ENCODE assay signal across 19 cellular contexts in genomic region chr3:12583280-12583679, GRCh38. TPM values are rescaled to one million over a fixed set of nuclear protein-coding genes. Genes with fewer than 3 reads are reported as not detected.
A peak's percentile ranks its signal among the peaks of the same experiment; 100 is the strongest.
DNase-seq lines count a peak whose midpoint lies in the region; ATAC-seq, FAIRE-seq and TF ChIP-seq lines count a peak whose summit lies in the region.
"Had no signal": no experiment of that assay in that cellular context is flagged by ENCODE, and none has a peak within 500 bp of the region (broad histone marks: within the 10 kb centered on the region; RNA-seq: fewer than 3 reads in every experiment).

No MANE protein-coding gene starts in this region.

- no peak overlapping the region for H3K27ac ChIP-seq in liver (ENCODE audit: low read depth in 1 of 2, low read length in 2 of 2)
- no peak overlapping the region for H3K27ac ChIP-seq in HepG2 (ENCODE audit: extremely low read length, insufficient read depth, low read length)
- peak overlapping the region; percentile 35 for H3K27ac ChIP-seq in neutrophil
- H3K27ac ChIP-seq in A673 (ENCODE audit: low read depth, low read length, poor library complexity, severe bottlenecking): no peak overlapping the region
- H3K27ac ChIP-seq: C4-2B, HL-60 had no signal

- H3K4me3 ChIP-seq in liver (ENCODE audit: low read depth in 1 of 3, low read length in 3 of 3) (no peak overlapping the region), HepG2 (replicated peaks in 1 of 3; ENCODE audit: insufficient read depth in 1 of 3, low read depth in 2 of 3, low read length in 3 of 3) (no peak overlapping the region), neutrophil (ENCODE audit: low read depth in 1 of 2, low read length in 1 of 2) (no peak overlapping the region), A673 (ENCODE audit: low read depth, low read length, poor library complexity, severe bottlenecking) (no peak overlapping the region)

- H2AFZ ChIP-seq in HepG2 (ENCODE audit: low read length): no peak overlapping the region

- H3K36me3 ChIP-seq in liver (ENCODE audit: control insufficient read depth in 4 of 4, insufficient read depth in 3 of 4, low read depth in 1 of 4, low read length in 3 of 4): peaks cover 17 to 71% (median 50%) of the 10 kb centered on the region in 4 donors
- peaks cover 44 to 87% of the 10 kb centered on the region in 2 experiments for H3K36me3 ChIP-seq in HepG2 (replicated peaks in 1 of 2; ENCODE audit: control insufficient read depth in 1 of 2, insufficient read depth in 2 of 2, low read length in 2 of 2)
- H3K36me3 ChIP-seq in neutrophil: peaks cover 95% of the 10 kb centered on the region
- peaks cover 87% of the 10 kb centered on the region for H3K36me3 ChIP-seq in A673 (ENCODE audit: insufficient read depth, low read length, poor library complexity, severe bottlenecking)

- no peak for TF ChIP-seq POLR2A in HepG2 (IDR thresholded peaks at IDR 0.05; ENCODE audit: insufficient read depth in 1 of 2, low read depth in 2 of 2, low read length in 2 of 2)

- TF ChIP-seq RAD21 in liver (IDR thresholded peaks at IDR 0.05) (peak in 1 of 2 donors; percentile 9), HepG2 (CRISPR knock-in tag; IDR thresholded peaks at IDR 0.05) (no peak)

- TF ChIP-seq CTCF in liver (IDR thresholded peaks at IDR 0.05; ENCODE audit: low read depth, low read length, missing input control) (no peak), HepG2 (CRISPR knock-in tag; IDR thresholded peaks at IDR 0.05) (no peak), neutrophil (IDR thresholded peaks at IDR 0.05) (no peak), A673 (conservative IDR thresholded peaks at IDR 0.05; ENCODE audit: low read depth, low read length) (no peak)

- H3K9me3 ChIP-seq in liver (ENCODE audit: control insufficient read depth in 4 of 4, low read length in 3 of 4): no peaks in the 10 kb centered on the region
- H3K9me3 ChIP-seq in HepG2 (ENCODE audit: low read length): no peaks in the 10 kb centered on the region
- H3K9me3 ChIP-seq in neutrophil: no peaks in the 10 kb centered on the region
- H3K9me3 ChIP-seq in A673 (ENCODE audit: low read depth, low read length, poor library complexity, severe bottlenecking): no peaks in the 10 kb centered on the region
- H3K9me3 ChIP-seq: BE2C had no signal

- H3K9ac ChIP-seq in liver (ENCODE audit: low read depth in 1 of 2, low read length in 2 of 2) (no peak overlapping the region), HepG2 (ENCODE audit: insufficient read depth, low read depth, low read length) (no peak overlapping the region)

- H3K27me3 ChIP-seq in liver (ENCODE audit: control insufficient read depth in 4 of 4, insufficient read depth in 4 of 4, low read length in 3 of 4) (no peaks in the 10 kb centered on the region), HepG2 (ENCODE audit: control insufficient read depth in 1 of 2, insufficient read depth in 2 of 2, low read length in 2 of 2) (no peaks in the 10 kb centered on the region), neutrophil (no peaks in the 10 kb centered on the region), A673 (replicated peaks; ENCODE audit: insufficient read depth, low read depth, low read length, poor library complexity) (no peaks in the 10 kb centered on the region)
- H3K27me3 ChIP-seq: BE2C had no signal

- FAIRE-seq in HepG2 (lab: Jason Lieb, UNC): no peak
- FAIRE-seq: A204.1, G401.6, GM12891, H54 had no signal

- no peak for TF ChIP-seq EP300 in HepG2 (IDR thresholded peaks at IDR 0.05; ENCODE audit: low read depth in 2 of 2, low read length in 2 of 2)
- TF ChIP-seq EP300 in HepG2 (CRISPR knock-in tag; IDR thresholded peaks at IDR 0.05; ENCODE audit: borderline replicate concordance): no peak

- DNase-seq in HepG2 (ENCODE audit: low spot score) (no peak), globus pallidus (ENCODE audit: low spot score) (peak; percentile 13), A673 (ENCODE audit: low spot score) (no peak), NCI-H2081 treated with DMSO at 0.1 percent for 48 hours (lab: John Stamatoyannopoulos, UW) (no peak), DMS 273 (lab: John Stamatoyannopoulos, UW; ENCODE audit: unreplicated experiment) (no peak)
- DNase-seq: BE2C; CD4-positive, alpha-beta memory T cell; DMS153; DMS79 treated with DMSO at 0.1 percent for 48 hours; EL had no signal

- H3K4me1 ChIP-seq in liver (ENCODE audit: control insufficient read depth in 4 of 4, insufficient read depth in 4 of 4, low read length in 3 of 4): peaks cover 0 to 8% (median 4%) of the 10 kb centered on the region in 4 donors
- H3K4me1 ChIP-seq in HepG2 (ENCODE audit: insufficient read depth, low read length): no peaks in the 10 kb centered on the region
- H3K4me1 ChIP-seq in neutrophil (ENCODE audit: control insufficient read depth in 1 of 2, insufficient read depth in 1 of 2, low read depth in 1 of 2, low read length in 1 of 2): no peaks in the 10 kb centered on the region
- no peaks in the 10 kb centered on the region for H3K4me1 ChIP-seq in A673 (ENCODE audit: insufficient read depth, low read length, poor library complexity, severe bottlenecking)
- H3K4me1 ChIP-seq: BE2C had no signal

- in situ Hi-C loops in HepG2 (cut with HindIII; ENCODE audit: extremely low pct_ligation_motif_present, low pct_unique_long_range_greater_than_20kb): no loop called here

- no peaks in the 10 kb centered on the region for H3K79me2 ChIP-seq in HepG2 (ENCODE audit: insufficient read depth, low read length)

- POLR2A ChIA-PET in HepG2 (lab: Yijun Ruan, JAX): interaction anchor here (0.6 kb wide), 1 partner anchor 16 kb away, joined by 3 read pairs; no protein-coding TSS in a partner anchor
- POLR2A ChIA-PET in A673 (lab: Charles Lee; ENCODE audit: low non-redundant PET): no interaction called here

- H3K4me2 ChIP-seq in HepG2 (ENCODE audit: low read depth, low read length): no peak overlapping the region

- CTCF ChIA-PET in HepG2 (lab: Yijun Ruan, JAX; ENCODE audit: low intra/inter-chr PET ratio, low total read pairs): no interaction called here
- CTCF ChIA-PET in A673 (lab: Charles Lee): no interaction called here

- ATAC-seq in HepG2: no peak

- intact Hi-C loops in HepG2 (cut with micrococcal nuclease; ENCODE audit: unreplicated experiment): no loop called here
- intact Hi-C loops in A673 (cut with micrococcal nuclease; ENCODE audit: unreplicated experiment): no loop called here

- 0 out of 2 replicates have a peak, but pooled peaks cover 7% of the 10 kb centered on the region for H4K20me1 ChIP-seq in HepG2 (ENCODE audit: insufficient read depth, low read length)

- no TSS peak for BruUV-seq in HepG2 (replicated peaks; lab: Mats Ljungman, UMichigan)
- BruUV-seq in A673 (replicated peaks; lab: Mats Ljungman, UMichigan): no TSS peak

RNA-seq across cellular contexts. Expression of gene MKRN2, which starts 26.4 kb away (rescaled TPM):
- total RNA-seq in liver (10 to 100 TPM; 12.9 to 17.3 TPM), HepG2 (2016; rRNA removed; fragmentation: Illumina TruSeq; extraction: Trizol) (25.5 and 32.8 TPM in 2 replicates), A673 (2021) (45.7 and 47.3 TPM in 2 replicates)
- polyA plus RNA-seq in liver (10 to 100 TPM in 1 of 2 donors, 1 to 10 TPM in 1; 6.1 to 10.5 TPM), HepG2 (2011; rRNA removed) (33.1 and 34.3 TPM in 2 replicates)
- total RNA-seq in HepG2 (2016; cell fraction: cytosol; rRNA removed; fragmentation: Illumina TruSeq; extraction: Trizol; ENCODE audit: low read depth): 6.0 and 6.3 TPM in 2 replicates
- 26.0 and 33.1 TPM in 2 replicates for total RNA-seq in HepG2 (2016; cell fraction: insoluble cytoplasmic fraction; rRNA removed; fragmentation: Illumina TruSeq; extraction: Trizol)
- total RNA-seq in HepG2 (2016; cell fraction: membrane; rRNA removed; fragmentation: Illumina TruSeq; extraction: Trizol): 15.9 and 16.1 TPM in 2 replicates
- 16.1 and 18.3 TPM in 2 replicates for total RNA-seq in HepG2 (2016; cell fraction: nucleus; rRNA removed; fragmentation: Illumina TruSeq; extraction: Trizol)
- 37.5 and 39.8 TPM in 2 replicates for polyA plus RNA-seq in HepG2 (2011; cell fraction: cytosol; rRNA removed)
- polyA plus RNA-seq in HepG2 (2011; cell fraction: nucleus; rRNA removed): 41.7 and 47.8 TPM in 2 replicates
- 22.8 and 24.6 TPM in 2 replicates for polyA plus RNA-seq in HepG2 (2012)
- 4.6 and 5.8 TPM in 2 replicates for polyA plus RNA-seq in HepG2 (2016; cell fraction: cytosol; fragmentation: Illumina TruSeq; extraction: Trizol; ENCODE audit: low read depth)
- 33.0 and 34.3 TPM in 2 replicates for polyA plus RNA-seq in HepG2 (2016; cell fraction: insoluble cytoplasmic fraction; fragmentation: Illumina TruSeq; extraction: Trizol; ENCODE audit: low read depth)
- polyA plus RNA-seq in HepG2 (2016; cell fraction: membrane; fragmentation: Illumina TruSeq; extraction: Trizol; ENCODE audit: low read depth): 8.6 and 9.6 TPM in 2 replicates
- 25.5 and 25.7 TPM in 2 replicates for polyA plus RNA-seq in HepG2 (2016; cell fraction: nucleus; fragmentation: Illumina TruSeq; extraction: Trizol; ENCODE audit: insufficient read depth, low read depth)
- 54.0 and 55.3 TPM in 2 replicates for polyA minus RNA-seq in HepG2 (2011; rRNA and poly(A)+ RNA removed; ENCODE audit: low replicate concordance)
- polyA minus RNA-seq in HepG2 (2011; cell fraction: cytosol; rRNA and poly(A)+ RNA removed): 20.7 and 21.2 TPM in 2 replicates
- 19.4 and 25.2 TPM in 2 replicates for polyA minus RNA-seq in HepG2 (2011; cell fraction: nucleus; rRNA and poly(A)+ RNA removed)

RNA-seq across cellular contexts. Expression of gene MKRN2OS, which starts 38.0 kb away (rescaled TPM):
- total RNA-seq in liver (under 1 TPM; 0.17 to 0.42 TPM), HepG2 (2016; rRNA removed; fragmentation: Illumina TruSeq; extraction: Trizol) (not detected in 2 replicates), A673 (2021) (not detected in 2 replicates)
- polyA plus RNA-seq in liver (under 1 TPM; 0.06 to 0.17 TPM), HepG2 (2011; rRNA removed) (not detected in 2 replicates)
- not detected in 2 replicates for total RNA-seq in HepG2 (2016; cell fraction: cytosol; rRNA removed; fragmentation: Illumina TruSeq; extraction: Trizol; ENCODE audit: low read depth)
- not detected in 2 replicates for total RNA-seq in HepG2 (2016; cell fraction: insoluble cytoplasmic fraction; rRNA removed; fragmentation: Illumina TruSeq; extraction: Trizol)
- not detected in 2 replicates for total RNA-seq in HepG2 (2016; cell fraction: membrane; rRNA removed; fragmentation: Illumina TruSeq; extraction: Trizol)
- not detected in 2 replicates for total RNA-seq in HepG2 (2016; cell fraction: nucleus; rRNA removed; fragmentation: Illumina TruSeq; extraction: Trizol)
- polyA plus RNA-seq in HepG2 (2011; cell fraction: cytosol; rRNA removed): 0.08 TPM in 1 of 2 replicates, not detected in the other
- polyA plus RNA-seq in HepG2 (2011; cell fraction: nucleus; rRNA removed): not detected in 2 replicates
- polyA plus RNA-seq in HepG2 (2012): 0.17 and 0.24 TPM in 2 replicates
- polyA plus RNA-seq in HepG2 (2016; cell fraction: cytosol; fragmentation: Illumina TruSeq; extraction: Trizol; ENCODE audit: low read depth): not detected in 2 replicates
- not detected in 2 replicates for polyA plus RNA-seq in HepG2 (2016; cell fraction: insoluble cytoplasmic fraction; fragmentation: Illumina TruSeq; extraction: Trizol; ENCODE audit: low read depth)
- not detected in 2 replicates for polyA plus RNA-seq in HepG2 (2016; cell fraction: membrane; fragmentation: Illumina TruSeq; extraction: Trizol; ENCODE audit: low read depth)
- not detected in 2 replicates for polyA plus RNA-seq in HepG2 (2016; cell fraction: nucleus; fragmentation: Illumina TruSeq; extraction: Trizol; ENCODE audit: insufficient read depth, low read depth)
- not detected in 2 replicates for polyA minus RNA-seq in HepG2 (2011; rRNA and poly(A)+ RNA removed; ENCODE audit: low replicate concordance)
- polyA minus RNA-seq in HepG2 (2011; cell fraction: cytosol; rRNA and poly(A)+ RNA removed): not detected in 2 replicates
- polyA minus RNA-seq in HepG2 (2011; cell fraction: nucleus; rRNA and poly(A)+ RNA removed): not detected in 2 replicates
- total RNA-seq: CD4-positive, alpha-beta memory T cell had no signal
- polyA plus RNA-seq: AG04450; CD4-positive, alpha-beta memory T cell had no signal
